ENCODE assay signal across 11 cellular contexts in genomic region chr4:5790546-5790857, GRCh38.
"Had no signal": no experiment of that assay in that cellular context is flagged by ENCODE, and none has a peak within 500 bp of the region (broad histone marks: within the 10 kb centered on the region; RNA-seq: fewer than 3 reads in every experiment).

No MANE protein-coding gene starts in this region.

- H3K9me3 ChIP-seq: ascending aorta, heart left ventricle, testis, transverse colon had no signal

- H3K36me3 Mint-ChIP-seq: activated naive CD8-positive, alpha-beta T cell treated with anti-CD3 and anti-CD28 coated beads for 36 hours; immature natural killer cell; natural killer cell had no signal

- H3K4me3 ChIP-seq: ascending aorta, heart left ventricle, testis, transverse colon had no signal

- H3K36me3 ChIP-seq: transverse colon had no signal

- DNase-seq: activated naive CD8-positive, alpha-beta T cell treated with anti-CD3 and anti-CD28 coated beads for 36 hours; immature natural killer cell; natural killer cell had no signal

- H3K27ac Mint-ChIP-seq: activated naive CD4-positive, alpha-beta T cell treated with anti-CD3 and anti-CD28 coated beads for 36 hours; activated naive CD8-positive, alpha-beta T cell treated with anti-CD3 and anti-CD28 coated beads for 36 hours; activated T-helper 1 cell treated with anti-CD3 and anti-CD28 coated beads, Interleukin-12 subunit alpha, Interleukin-12 subunit beta, Interleukin-2, Interleukin-4 antibody, amounts not matched to agents 30 ng/mL and 10 ng/mL and 1 ng/mL, durations not matched to agents 14 hours and 24 hours and 36 hours; immature natural killer cell; memory B cell; natural killer cell had no signal

- H3K4me3 Mint-ChIP-seq: activated naive CD4-positive, alpha-beta T cell treated with anti-CD3 and anti-CD28 coated beads for 36 hours; activated naive CD8-positive, alpha-beta T cell treated with anti-CD3 and anti-CD28 coated beads for 36 hours; activated T-helper 1 cell treated with anti-CD3 and anti-CD28 coated beads, Interleukin-12 subunit alpha, Interleukin-12 subunit beta, Interleukin-2, Interleukin-4 antibody, amounts not matched to agents 30 ng/mL and 10 ng/mL and 1 ng/mL, durations not matched to agents 14 hours and 24 hours and 36 hours; immature natural killer cell; memory B cell; natural killer cell had no signal

- H3K9me3 Mint-ChIP-seq: activated naive CD4-positive, alpha-beta T cell treated with anti-CD3 and anti-CD28 coated beads for 36 hours; activated naive CD8-positive, alpha-beta T cell treated with anti-CD3 and anti-CD28 coated beads for 36 hours; activated T-helper 1 cell treated with anti-CD3 and anti-CD28 coated beads, Interleukin-12 subunit alpha, Interleukin-12 subunit beta, Interleukin-2, Interleukin-4 antibody, amounts not matched to agents 30 ng/mL and 10 ng/mL and 1 ng/mL, durations not matched to agents 14 hours and 24 hours and 36 hours; immature natural killer cell; natural killer cell had no signal

- H3K4me1 Mint-ChIP-seq: activated naive CD8-positive, alpha-beta T cell treated with anti-CD3 and anti-CD28 coated beads for 36 hours; immature natural killer cell; memory B cell; natural killer cell had no signal

- H3K4me1 ChIP-seq: transverse colon had no signal

- H3K27me3 ChIP-seq: ascending aorta, brain microvascular endothelial cell, heart left ventricle, testis, transverse colon had no signal

- H3K27me3 Mint-ChIP-seq: activated naive CD8-positive, alpha-beta T cell treated with anti-CD3 and anti-CD28 coated beads for 36 hours; memory B cell had no signal

- ATAC-seq: natural killer cell had no signal

- H3K27ac ChIP-seq: ascending aorta, brain microvascular endothelial cell, heart left ventricle, testis, transverse colon had no signal
